In the genomic region with DNA sequence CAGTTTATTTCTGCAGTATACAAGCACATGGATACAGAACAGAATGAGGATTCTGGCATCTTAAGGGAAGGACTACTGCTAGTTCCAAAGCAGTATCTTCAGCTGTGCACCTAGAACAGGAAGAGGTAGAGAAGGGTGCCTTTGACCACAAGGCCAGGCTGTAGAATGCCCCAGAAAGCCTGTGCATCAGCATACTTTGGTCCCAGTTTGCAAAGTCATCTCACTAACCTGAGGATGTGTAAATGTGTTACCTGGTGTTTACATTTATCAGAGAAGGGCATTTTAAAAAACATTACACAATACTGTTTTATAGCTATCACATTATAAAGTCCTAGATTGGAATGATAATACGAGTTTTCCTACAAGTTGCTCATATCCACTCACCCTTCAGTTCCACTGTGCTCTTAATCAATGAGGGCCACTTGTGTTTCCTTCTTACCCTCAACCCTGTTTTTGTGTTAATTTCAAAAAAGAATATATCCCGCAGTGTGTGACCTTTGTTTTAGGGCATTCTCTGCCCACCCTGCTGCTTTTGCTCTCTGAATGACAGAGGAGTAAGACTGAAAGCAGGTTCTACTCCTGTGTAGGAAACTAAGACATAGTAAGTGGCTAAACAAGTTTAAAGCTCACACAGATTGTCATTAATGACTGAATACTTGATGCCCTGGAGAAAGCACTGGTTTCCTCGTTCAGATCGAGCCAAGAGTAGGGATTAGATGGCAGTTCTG, we compare ENCODE assay signal across 1 cellular context.
TF ChIP-seq lines count a peak whose summit lies in the region.

No MANE protein-coding gene starts in this region.

TF ChIP-seq in GM12878, 131 proteins besides CTCF, POLR2A, EP300 and RAD21:
- TF ChIP-seq, protein P1, sequence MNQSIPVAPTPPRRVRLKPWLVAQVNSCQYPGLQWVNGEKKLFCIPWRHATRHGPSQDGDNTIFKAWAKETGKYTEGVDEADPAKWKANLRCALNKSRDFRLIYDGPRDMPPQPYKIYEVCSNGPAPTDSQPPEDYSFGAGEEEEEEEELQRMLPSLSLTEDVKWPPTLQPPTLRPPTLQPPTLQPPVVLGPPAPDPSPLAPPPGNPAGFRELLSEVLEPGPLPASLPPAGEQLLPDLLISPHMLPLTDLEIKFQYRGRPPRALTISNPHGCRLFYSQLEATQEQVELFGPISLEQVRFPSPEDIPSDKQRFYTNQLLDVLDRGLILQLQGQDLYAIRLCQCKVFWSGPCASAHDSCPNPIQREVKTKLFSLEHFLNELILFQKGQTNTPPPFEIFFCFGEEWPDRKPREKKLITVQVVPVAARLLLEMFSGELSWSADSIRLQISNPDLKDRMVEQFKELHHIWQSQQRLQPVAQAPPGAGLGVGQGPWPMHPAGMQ (IDR thresholded peaks at IDR 0.05; ENCODE audit: borderline replicate concordance) = no peak
- TF ChIP-seq MEF2A (IDR thresholded peaks at IDR 0.05; ENCODE audit: insufficient read depth, low read depth, low read length) (no peak), GABPA (IDR thresholded peaks at IDR 0.05; ENCODE audit: low read depth) (no peak), WRNIP1 (IDR thresholded peaks at IDR 0.05; ENCODE audit: borderline replicate concordance, low read depth, low read length) (no peak), ZBTB4 (CRISPR knock-in tag; IDR thresholded peaks at IDR 0.05) (no peak)
- TF ChIP-seq, protein P2, sequence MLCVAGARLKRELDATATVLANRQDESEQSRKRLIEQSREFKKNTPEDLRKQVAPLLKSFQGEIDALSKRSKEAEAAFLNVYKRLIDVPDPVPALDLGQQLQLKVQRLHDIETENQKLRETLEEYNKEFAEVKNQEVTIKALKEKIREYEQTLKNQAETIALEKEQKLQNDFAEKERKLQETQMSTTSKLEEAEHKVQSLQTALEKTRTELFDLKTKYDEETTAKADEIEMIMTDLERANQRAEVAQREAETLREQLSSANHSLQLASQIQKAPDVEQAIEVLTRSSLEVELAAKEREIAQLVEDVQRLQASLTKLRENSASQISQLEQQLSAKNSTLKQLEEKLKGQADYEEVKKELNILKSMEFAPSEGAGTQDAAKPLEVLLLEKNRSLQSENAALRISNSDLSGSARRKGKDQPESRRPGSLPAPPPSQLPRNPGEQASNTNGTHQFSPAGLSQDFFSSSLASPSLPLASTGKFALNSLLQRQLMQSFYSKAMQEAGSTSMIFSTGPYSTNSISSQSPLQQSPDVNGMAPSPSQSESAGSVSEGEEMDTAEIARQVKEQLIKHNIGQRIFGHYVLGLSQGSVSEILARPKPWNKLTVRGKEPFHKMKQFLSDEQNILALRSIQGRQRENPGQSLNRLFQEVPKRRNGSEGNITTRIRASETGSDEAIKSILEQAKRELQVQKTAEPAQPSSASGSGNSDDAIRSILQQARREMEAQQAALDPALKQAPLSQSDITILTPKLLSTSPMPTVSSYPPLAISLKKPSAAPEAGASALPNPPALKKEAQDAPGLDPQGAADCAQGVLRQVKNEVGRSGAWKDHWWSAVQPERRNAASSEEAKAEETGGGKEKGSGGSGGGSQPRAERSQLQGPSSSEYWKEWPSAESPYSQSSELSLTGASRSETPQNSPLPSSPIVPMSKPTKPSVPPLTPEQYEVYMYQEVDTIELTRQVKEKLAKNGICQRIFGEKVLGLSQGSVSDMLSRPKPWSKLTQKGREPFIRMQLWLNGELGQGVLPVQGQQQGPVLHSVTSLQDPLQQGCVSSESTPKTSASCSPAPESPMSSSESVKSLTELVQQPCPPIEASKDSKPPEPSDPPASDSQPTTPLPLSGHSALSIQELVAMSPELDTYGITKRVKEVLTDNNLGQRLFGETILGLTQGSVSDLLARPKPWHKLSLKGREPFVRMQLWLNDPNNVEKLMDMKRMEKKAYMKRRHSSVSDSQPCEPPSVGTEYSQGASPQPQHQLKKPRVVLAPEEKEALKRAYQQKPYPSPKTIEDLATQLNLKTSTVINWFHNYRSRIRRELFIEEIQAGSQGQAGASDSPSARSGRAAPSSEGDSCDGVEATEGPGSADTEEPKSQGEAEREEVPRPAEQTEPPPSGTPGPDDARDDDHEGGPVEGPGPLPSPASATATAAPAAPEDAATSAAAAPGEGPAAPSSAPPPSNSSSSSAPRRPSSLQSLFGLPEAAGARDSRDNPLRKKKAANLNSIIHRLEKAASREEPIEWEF (IDR thresholded peaks at IDR 0.05; ENCODE audit: insufficient replicate concordance, low read depth, low read length) = no peak
